7 cellular contexts compared by ENCODE assay signal in genomic region chr5:134211263-134212031, GRCh38. TPM values are rescaled to one million over a fixed set of nuclear protein-coding genes. Genes with fewer than 3 reads are reported as not detected.
DNase-seq lines count a peak whose midpoint lies in the region; ATAC-seq, FAIRE-seq and TF ChIP-seq lines count a peak whose summit lies in the region.
"Not testable (repeated sequence)": the region's sequence is repeated elsewhere in the genome, so short reads cannot be mapped to it uniquely, and the experiment has no call there.

No MANE protein-coding gene starts in this region.

- H3K27me3 Mint-ChIP-seq in HFFc6 (ENCODE audit: insufficient read depth); T-cell; activated naive CD8-positive, alpha-beta T cell treated with anti-CD3 and anti-CD28 coated beads, Interleukin-2, amount 50 U/mL, for 24 hours: not testable (repeated sequence)

- ATAC-seq in T-cell (replicated peaks in 1 of 4); activated naive CD8-positive, alpha-beta T cell treated with anti-CD3 and anti-CD28 coated beads, Interleukin-2, amount 50 U/mL, for 24 hours: not testable (repeated sequence)

- TF ChIP-seq CTCF in HFFc6 (IDR thresholded peaks at IDR 0.05); bronchial epithelial cell (IDR thresholded peaks at IDR 0.05; ENCODE audit: insufficient read depth, low read length, severe bottlenecking): not testable (repeated sequence)

- H3K36me3 Mint-ChIP-seq in HFFc6 (ENCODE audit: low read depth) (peaks cover 18% of the 10 kb centered on the region), T-cell (peaks cover 13% of the 10 kb centered on the region)
- peaks cover 18% of the 10 kb centered on the region for H3K36me3 Mint-ChIP-seq in activated naive CD8-positive, alpha-beta T cell treated with anti-CD3 and anti-CD28 coated beads, Interleukin-2, amount 50 U/mL, for 24 hours (ENCODE audit: low read depth)

- not testable (repeated sequence) for H3K9me3 Mint-ChIP-seq in HFFc6; T-cell; activated naive CD8-positive, alpha-beta T cell treated with anti-CD3 and anti-CD28 coated beads, Interleukin-2, amount 50 U/mL, for 24 hours

- peaks cover 36% of the 10 kb centered on the region for H3K4me1 Mint-ChIP-seq in HFFc6 (ENCODE audit: low read depth)
- H3K4me1 Mint-ChIP-seq in T-cell = peaks cover 68 to 74% (median 71%) of the 10 kb centered on the region in 3 donors
- H3K4me1 Mint-ChIP-seq in activated naive CD8-positive, alpha-beta T cell treated with anti-CD3 and anti-CD28 coated beads, Interleukin-2, amount 50 U/mL, for 24 hours = peaks cover 64% of the 10 kb centered on the region

- H3K4me3 ChIP-seq in bronchial epithelial cell (ENCODE audit: low read depth, low read length) = not testable (repeated sequence)

- CTCF ChIA-PET in T-cell (lab: Charles Lee) = interaction anchor here in 1 of 2 donors (0.6 to 0.9 kb wide), 6 partner anchors 19 to 1351 kb away, joined by 3 to 13 read pairs (median 4); no protein-coding TSS in a partner anchor

- H3K36me3 ChIP-seq in bronchial epithelial cell (ENCODE audit: control insufficient read depth, insufficient read depth, low read length) = not testable (repeated sequence)

- not testable (repeated sequence) for H3K27me3 ChIP-seq in bronchial epithelial cell (ENCODE audit: control insufficient read depth, insufficient read depth, low read length)

- H3K4me3 Mint-ChIP-seq in HFFc6 = not testable (repeated sequence)
- H3K4me3 Mint-ChIP-seq in T-cell = peak overlapping the region in 1 of 3 donors; percentile 20
- peak overlapping the region; percentile 21 for H3K4me3 Mint-ChIP-seq in activated naive CD8-positive, alpha-beta T cell treated with anti-CD3 and anti-CD28 coated beads, Interleukin-2, amount 50 U/mL, for 24 hours

- peak overlapping the region; percentile 16; the same call in 1 of the 2 replicates for H3K27ac Mint-ChIP-seq in HFFc6
- peak overlapping the region; percentile 57 to 61 for H3K27ac Mint-ChIP-seq in T-cell
- not testable (repeated sequence) for H3K27ac Mint-ChIP-seq in activated naive CD8-positive, alpha-beta T cell treated with anti-CD3 and anti-CD28 coated beads, Interleukin-2, amount 50 U/mL, for 24 hours

- POLR2A ChIA-PET in T-cell (lab: Charles Lee) = interaction anchor here (0.6 to 2.7 kb wide), 6 partner anchors 11 to 75 kb away, joined by 3 to 10 read pairs (median 4); no protein-coding TSS in a partner anchor

- DNase-seq in EL (peak; percentile 65), HFFc6 (peak; percentile 50), bronchial epithelial cell (ENCODE audit: low read depth) (peak; percentile 15), fibroblast of peridontal ligament (ENCODE audit: extremely low read depth) (peak; percentile 59), myocyte (ENCODE audit: low read depth) (peak; percentile 43)
- DNase-seq in T-cell; activated naive CD8-positive, alpha-beta T cell treated with anti-CD3 and anti-CD28 coated beads, Interleukin-2, amount 50 U/mL, for 24 hours: not testable (repeated sequence)

- not testable (repeated sequence) for FAIRE-seq in bronchial epithelial cell (lab: Jason Lieb, UNC)

RNA-seq across cellular contexts. Expression of gene PPP2CA, which starts 14.4 kb away (rescaled TPM):
- total RNA-seq in HFFc6 (2021; fragmentation: NEBNext Ultra II Directional; extraction: Animal tissue kit (Norgen Biotek cat#: 25700)) = 100 to 1,000 TPM; 153 to 172 (median 156) TPM
- total RNA-seq in T-cell (100 to 1,000 TPM in 3 of 5 donors, 10 to 100 TPM in 2; 87.1 to 168 (median 104) TPM), bronchial epithelial cell (109 and 133 TPM in 2 replicates), myocyte (224 and 234 TPM in 2 replicates)
- 135 TPM for polyA plus RNA-seq in myocyte (2012)

RNA-seq across cellular contexts. Expression of gene SKP1, which starts 34.7 kb away (rescaled TPM):
- total RNA-seq in HFFc6 (2021; fragmentation: NEBNext Ultra II Directional; extraction: Animal tissue kit (Norgen Biotek cat#: 25700)) = 100 to 1,000 TPM; 419 to 474 (median 442) TPM
- total RNA-seq in T-cell (100 to 1,000 TPM; 178 to 314 (median 203) TPM), bronchial epithelial cell (157 and 293 TPM in 2 replicates), myocyte (457 and 487 TPM in 2 replicates)
- 854 TPM for polyA plus RNA-seq in myocyte (2012)
